10 cellular contexts compared by ENCODE assay signal in the genomic region with DNA sequence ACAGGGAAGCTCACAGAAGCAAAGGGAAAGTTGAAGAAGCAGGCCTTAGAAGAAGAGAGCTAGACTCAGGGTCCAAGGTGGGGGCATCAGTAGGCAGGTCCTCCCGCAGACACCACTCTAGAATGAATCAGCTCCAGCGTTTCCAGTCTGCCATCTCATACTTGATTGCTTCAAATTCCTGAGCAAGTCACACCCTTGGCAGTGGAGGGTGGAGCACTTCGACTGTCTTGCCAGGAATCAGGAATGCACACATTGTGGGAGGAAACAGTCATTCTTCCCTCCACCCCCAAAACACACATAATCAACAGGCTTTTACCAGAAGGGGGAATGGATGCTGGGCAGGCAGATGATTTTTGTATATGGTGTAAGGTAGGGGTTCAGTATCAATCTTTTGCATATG.
DNase-seq lines count a peak whose midpoint lies in the region; ATAC-seq and TF ChIP-seq lines count a peak whose summit lies in the region.
"Had no signal": no experiment of that assay in that cellular context is flagged by ENCODE, and none has a peak within 500 bp of the region (broad histone marks: within the 10 kb centered on the region; RNA-seq: fewer than 3 reads in every experiment).

No MANE protein-coding gene starts in this region.

- 0% methylated on average over 3 of the region's 3 CpGs for WGBS in GM23248 (ENCODE audit: low coverage in 1 of 2, low lambda C conversion rate in 2 of 2, missing lambda C conversion rate in 2 of 2), 2 experiments
- WGBS in gastroesophageal sphincter (ENCODE audit: low coverage in 1 of 2), 2 donors, result 21 to 43% methylated on average over 3 of the region's 3 CpGs

- no peaks in the 10 kb centered on the region for H3K9me2 ChIP-seq in GM23248 (ENCODE audit: insufficient read depth)

- H3K27me3 ChIP-seq in GM23248 (replicated peaks; ENCODE audit: insufficient read depth) (no peaks in the 10 kb centered on the region), gastroesophageal sphincter (no peaks in the 10 kb centered on the region)

- peak overlapping the region; percentile 88 for H3K4me2 ChIP-seq in GM23248 (ENCODE audit: unreplicated experiment)

- no peak for TF ChIP-seq EP300 in gastroesophageal sphincter (IDR thresholded peaks at IDR 0.05)

- H3K27ac ChIP-seq in GM23248 (peak overlapping the region; percentile 100), gastroesophageal sphincter (peak overlapping the region in 3 of 4 donors; percentile 28 to 66 (median 43))

- H3K9me3 ChIP-seq in GM23248 (ENCODE audit: low read depth) (no peaks in the 10 kb centered on the region), gastroesophageal sphincter (no peaks in the 10 kb centered on the region)

- no peak for TF ChIP-seq POLR2A in gastroesophageal sphincter (IDR thresholded peaks at IDR 0.05)

- H3F3A ChIP-seq in GM23248 (ENCODE audit: insufficient read depth), result peaks cover 35% of the 10 kb centered on the region

- H3K36me3 ChIP-seq in GM23248 (ENCODE audit: low read depth), result no peaks in the 10 kb centered on the region
- H3K36me3 ChIP-seq in gastroesophageal sphincter, result no peaks in the 10 kb centered on the region

- no peaks in the 10 kb centered on the region for H3K79me2 ChIP-seq in GM23248 (ENCODE audit: insufficient read depth)

- peaks cover 39% of the 10 kb centered on the region for H3K4me1 ChIP-seq in GM23248 (ENCODE audit: insufficient read depth)
- H3K4me1 ChIP-seq in gastroesophageal sphincter, result peaks cover 0 to 8% (median 3%) of the 10 kb centered on the region in 3 donors

- peak overlapping the region; percentile 40 for H2AFZ ChIP-seq in GM23248

- H3K9ac ChIP-seq in GM23248, result peak overlapping the region; percentile 87

- POLR2A ChIA-PET in GM10248 (lab: Yijun Ruan, JAX), result no interaction called here

- peak; percentile 77 for ATAC-seq in gastroesophageal sphincter

- in situ Hi-C loops in GM23248 (cut with MboI), result no loop called here

- TF ChIP-seq CTCF in gastroesophageal sphincter (IDR thresholded peaks at IDR 0.05), result no peak
- TF ChIP-seq CTCF in GM10248 (IDR thresholded peaks at IDR 0.05; ENCODE audit: control extremely low read depth, extremely low read depth, low read depth, missing control alignments), result no peak

- DNase-seq in GM23248 (peak; percentile 97), T1000 (lab: John Stamatoyannopoulos, UW) (peak; percentile 46), skeletal muscle cell (ENCODE audit: low read depth) (peak; percentile 86), NCI-H1930 (lab: John Stamatoyannopoulos, UW) (no peak), GM10248 (ENCODE audit: extremely low spot score) (no peak), NCI-H510A treated with DMSO at 0.1 percent for 48 hours (lab: John Stamatoyannopoulos, UW) (no peak)
- no peak for DNase-seq in stimulated activated CD4-positive, alpha-beta T cell treated with anti-CD3 and anti-CD28 coated beads, Interleukin-4, amount 100 ng/mL, for 4 hours
- DNase-seq: aorta, NCI-H1092 had no signal

- H3K4me3 ChIP-seq in GM23248 (peak overlapping the region; percentile 60), gastroesophageal sphincter (no peak overlapping the region), skeletal muscle cell (ENCODE audit: low read depth, low read length) (no peak overlapping the region)

- H4K20me1 ChIP-seq in GM23248 (ENCODE audit: insufficient read depth), result no peaks in the 10 kb centered on the region

- CTCF ChIA-PET in GM10248 (lab: Yijun Ruan, JAX), result no interaction called here

Comparison
In these comparisons a context has a peak if more than half of its experiments do, and no peak if none do; other contexts are left out.
1. DNase-seq: peak in GM23248 (single experiment), T1000 (single experiment) and skeletal muscle cell (single experiment); none in stimulated activated CD4-positive, alpha-beta T cell treated with anti-CD3 and anti-CD28 coated beads, Interleukin-4, amount 100 ng/mL, for 4 hours (0 of 2), NCI-H1930 (0 of 2), GM10248 (single experiment) and NCI-H510A treated with DMSO at 0.1 percent for 48 hours (single experiment).